Comparison of ENCODE assay signal across 8 cellular contexts in the genomic region with DNA sequence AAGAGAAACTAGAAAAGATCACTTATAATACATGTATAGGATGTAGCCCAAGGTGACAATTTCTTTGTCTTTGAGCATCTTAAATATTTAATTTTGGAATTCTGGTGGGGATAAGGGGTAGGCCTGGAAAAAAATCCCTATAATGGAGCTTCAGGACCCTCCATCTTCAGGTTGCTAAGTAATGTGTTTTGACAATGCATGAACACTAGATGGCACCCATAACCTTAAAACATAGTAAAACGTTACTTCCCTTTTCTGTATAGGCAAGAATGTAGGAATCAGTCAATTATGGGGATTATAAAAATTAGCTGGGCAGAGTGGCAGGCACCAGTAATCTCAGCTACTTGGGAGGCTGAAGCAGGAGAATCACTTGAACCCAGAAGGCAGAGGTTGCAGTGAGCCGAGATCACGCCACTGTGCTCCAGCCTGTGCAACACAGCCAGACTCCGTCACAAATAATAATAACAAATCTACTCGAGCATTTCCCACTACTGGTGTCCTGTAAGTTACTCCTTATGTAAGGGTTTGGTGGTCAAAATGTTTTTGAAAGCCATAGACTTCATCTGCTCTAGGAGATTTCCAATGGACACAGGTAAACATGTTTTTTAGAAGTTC.
DNase-seq lines count a peak whose midpoint lies in the region; ATAC-seq and TF ChIP-seq lines count a peak whose summit lies in the region.

No MANE protein-coding gene starts in this region.

- H3K27me3 ChIP-seq in gastroesophageal sphincter (no peaks in the 10 kb centered on the region), smooth muscle cell (ENCODE audit: low read depth) (no peaks in the 10 kb centered on the region)

- H3K4me1 ChIP-seq in gastroesophageal sphincter (peaks cover 0 to 11% (median 0%) of the 10 kb centered on the region in 3 donors), smooth muscle cell (ENCODE audit: low read depth) (no peaks in the 10 kb centered on the region)

- TF ChIP-seq EP300 in gastroesophageal sphincter (IDR thresholded peaks at IDR 0.05) = no peak

- H3K9me3 ChIP-seq in gastroesophageal sphincter = no peaks in the 10 kb centered on the region
- H3K9me3 ChIP-seq in smooth muscle cell (replicated peaks; ENCODE audit: low read depth) = no peaks in the 10 kb centered on the region

- H3K36me3 ChIP-seq in gastroesophageal sphincter (peaks cover 0 to 3% of the 10 kb centered on the region in 2 donors), smooth muscle cell (ENCODE audit: low read depth) (no peaks in the 10 kb centered on the region)

- peak; percentile 76 for ATAC-seq in GM21786 (IDR thresholded peaks at IDR 0.05; ENCODE audit: unreplicated experiment)
- ATAC-seq in SK-N-SH treated with all-trans-retinoic acid at 6 μM for 48 hours = peak; percentile 93
- ATAC-seq in gastroesophageal sphincter = peak; percentile 41

- H3F3A ChIP-seq in smooth muscle cell (ENCODE audit: low read depth) = no peaks in the 10 kb centered on the region

- WGBS in gastroesophageal sphincter (ENCODE audit: low coverage in 1 of 2), 2 donors = 30 to 34% methylated on average over 4 to 5 of the region's 5 CpGs
- WGBS in smooth muscle cell (ENCODE audit: low lambda C conversion rate) = 67% methylated on average over 5 of the region's 5 CpGs

- H3K27ac ChIP-seq in gastroesophageal sphincter (peak overlapping the region in 1 of 4 donors; percentile 12), smooth muscle cell (ENCODE audit: low read depth) (peak overlapping the region; percentile 21)

- peak; percentile 52 for TF ChIP-seq CTCF in GM12865 (IDR thresholded peaks at IDR 0.05; ENCODE audit: insufficient read depth, low read depth, low read length, missing control alignments)
- TF ChIP-seq CTCF in gastroesophageal sphincter (IDR thresholded peaks at IDR 0.05) = peak in 3 of 4 experiments; percentile 56 to 71 (median 63)
- TF ChIP-seq CTCF in smooth muscle cell (IDR thresholded peaks at IDR 0.05; ENCODE audit: borderline replicate concordance, insufficient read depth, poor library complexity, severe bottlenecking) = peak; percentile 61

- peak overlapping the region; percentile 75 for H2AFZ ChIP-seq in smooth muscle cell (ENCODE audit: low read depth)

- H4K20me1 ChIP-seq in smooth muscle cell (ENCODE audit: low read depth) = no peaks in the 10 kb centered on the region

- no peak for TF ChIP-seq POLR2A in gastroesophageal sphincter (IDR thresholded peaks at IDR 0.05)

- no peak overlapping the region for H3K9ac ChIP-seq in smooth muscle cell (ENCODE audit: low read depth)

- DNase-seq in GM12865 (ENCODE audit: low read depth) (peak; percentile 52), LHCN-M2 (ENCODE audit: low read depth) (peak; percentile 30), smooth muscle cell (lab: John Stamatoyannopoulos, UW; ENCODE audit: unreplicated experiment) (no peak), HK-2 (ENCODE audit: unreplicated experiment) (no peak)
- DNase-seq in central memory CD4-positive, alpha-beta T cell = no peak

- H3K4me3 ChIP-seq in GM12865 (ENCODE audit: low read depth, low read length) (no peak overlapping the region), gastroesophageal sphincter (peak overlapping the region; percentile 35 to 41), smooth muscle cell (no peak overlapping the region)

- peak overlapping the region; percentile 66 for H3K4me2 ChIP-seq in smooth muscle cell

- H3K79me2 ChIP-seq in smooth muscle cell (ENCODE audit: low read depth) = no peaks in the 10 kb centered on the region

TF ChIP-seq in SK-N-SH treated with all-trans-retinoic acid at 6 μM for 48 hours, 23 proteins besides CTCF, POLR2A, EP300 and RAD21:
- no peak for TF ChIP-seq TOX (CRISPR knock-in tag; IDR thresholded peaks at IDR 0.05; ENCODE audit: borderline replicate concordance)
- TF ChIP-seq ARNTL (CRISPR knock-in tag; IDR thresholded peaks at IDR 0.05; ENCODE audit: borderline replicate concordance, low read depth) = no peak
- TF ChIP-seq ZNF70 (CRISPR knock-in tag; IDR thresholded peaks at IDR 0.05) = no peak
- TF ChIP-seq ZNF565 (CRISPR knock-in tag; conservative IDR thresholded peaks at IDR 0.05; ENCODE audit: low read depth) = no peak
- TF ChIP-seq, protein P1, sequence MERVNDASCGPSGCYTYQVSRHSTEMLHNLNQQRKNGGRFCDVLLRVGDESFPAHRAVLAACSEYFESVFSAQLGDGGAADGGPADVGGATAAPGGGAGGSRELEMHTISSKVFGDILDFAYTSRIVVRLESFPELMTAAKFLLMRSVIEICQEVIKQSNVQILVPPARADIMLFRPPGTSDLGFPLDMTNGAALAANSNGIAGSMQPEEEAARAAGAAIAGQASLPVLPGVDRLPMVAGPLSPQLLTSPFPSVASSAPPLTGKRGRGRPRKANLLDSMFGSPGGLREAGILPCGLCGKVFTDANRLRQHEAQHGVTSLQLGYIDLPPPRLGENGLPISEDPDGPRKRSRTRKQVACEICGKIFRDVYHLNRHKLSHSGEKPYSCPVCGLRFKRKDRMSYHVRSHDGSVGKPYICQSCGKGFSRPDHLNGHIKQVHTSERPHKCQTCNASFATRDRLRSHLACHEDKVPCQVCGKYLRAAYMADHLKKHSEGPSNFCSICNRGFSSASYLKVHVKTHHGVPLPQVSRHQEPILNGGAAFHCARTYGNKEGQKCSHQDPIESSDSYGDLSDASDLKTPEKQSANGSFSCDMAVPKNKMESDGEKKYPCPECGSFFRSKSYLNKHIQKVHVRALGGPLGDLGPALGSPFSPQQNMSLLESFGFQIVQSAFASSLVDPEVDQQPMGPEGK (CRISPR knock-in tag; IDR thresholded peaks at IDR 0.05; ENCODE audit: borderline replicate concordance) = no peak
- no peak for TF ChIP-seq RARB (CRISPR knock-in tag; IDR thresholded peaks at IDR 0.05)
- TF ChIP-seq, protein P2, sequence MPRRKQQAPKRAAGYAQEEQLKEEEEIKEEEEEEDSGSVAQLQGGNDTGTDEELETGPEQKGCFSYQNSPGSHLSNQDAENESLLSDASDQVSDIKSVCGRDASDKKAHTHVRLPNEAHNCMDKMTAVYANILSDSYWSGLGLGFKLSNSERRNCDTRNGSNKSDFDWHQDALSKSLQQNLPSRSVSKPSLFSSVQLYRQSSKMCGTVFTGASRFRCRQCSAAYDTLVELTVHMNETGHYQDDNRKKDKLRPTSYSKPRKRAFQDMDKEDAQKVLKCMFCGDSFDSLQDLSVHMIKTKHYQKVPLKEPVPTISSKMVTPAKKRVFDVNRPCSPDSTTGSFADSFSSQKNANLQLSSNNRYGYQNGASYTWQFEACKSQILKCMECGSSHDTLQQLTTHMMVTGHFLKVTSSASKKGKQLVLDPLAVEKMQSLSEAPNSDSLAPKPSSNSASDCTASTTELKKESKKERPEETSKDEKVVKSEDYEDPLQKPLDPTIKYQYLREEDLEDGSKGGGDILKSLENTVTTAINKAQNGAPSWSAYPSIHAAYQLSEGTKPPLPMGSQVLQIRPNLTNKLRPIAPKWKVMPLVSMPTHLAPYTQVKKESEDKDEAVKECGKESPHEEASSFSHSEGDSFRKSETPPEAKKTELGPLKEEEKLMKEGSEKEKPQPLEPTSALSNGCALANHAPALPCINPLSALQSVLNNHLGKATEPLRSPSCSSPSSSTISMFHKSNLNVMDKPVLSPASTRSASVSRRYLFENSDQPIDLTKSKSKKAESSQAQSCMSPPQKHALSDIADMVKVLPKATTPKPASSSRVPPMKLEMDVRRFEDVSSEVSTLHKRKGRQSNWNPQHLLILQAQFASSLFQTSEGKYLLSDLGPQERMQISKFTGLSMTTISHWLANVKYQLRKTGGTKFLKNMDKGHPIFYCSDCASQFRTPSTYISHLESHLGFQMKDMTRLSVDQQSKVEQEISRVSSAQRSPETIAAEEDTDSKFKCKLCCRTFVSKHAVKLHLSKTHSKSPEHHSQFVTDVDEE (CRISPR knock-in tag; IDR thresholded peaks at IDR 0.05) = no peak
- no peak for TF ChIP-seq ESRRG (CRISPR knock-in tag; IDR thresholded peaks at IDR 0.05)
- no peak for TF ChIP-seq ISL1 (CRISPR knock-in tag; IDR thresholded peaks at IDR 0.05)
- TF ChIP-seq, protein P3, sequence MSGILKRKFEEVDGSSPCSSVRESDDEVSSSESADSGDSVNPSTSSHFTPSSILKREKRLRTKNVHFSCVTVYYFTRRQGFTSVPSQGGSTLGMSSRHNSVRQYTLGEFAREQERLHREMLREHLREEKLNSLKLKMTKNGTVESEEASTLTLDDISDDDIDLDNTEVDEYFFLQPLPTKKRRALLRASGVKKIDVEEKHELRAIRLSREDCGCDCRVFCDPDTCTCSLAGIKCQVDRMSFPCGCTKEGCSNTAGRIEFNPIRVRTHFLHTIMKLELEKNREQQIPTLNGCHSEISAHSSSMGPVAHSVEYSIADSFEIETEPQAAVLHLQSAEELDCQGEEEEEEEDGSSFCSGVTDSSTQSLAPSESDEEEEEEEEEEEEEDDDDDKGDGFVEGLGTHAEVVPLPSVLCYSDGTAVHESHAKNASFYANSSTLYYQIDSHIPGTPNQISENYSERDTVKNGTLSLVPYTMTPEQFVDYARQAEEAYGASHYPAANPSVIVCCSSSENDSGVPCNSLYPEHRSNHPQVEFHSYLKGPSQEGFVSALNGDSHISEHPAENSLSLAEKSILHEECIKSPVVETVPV (CRISPR knock-in tag; IDR thresholded peaks at IDR 0.05) = no peak
- TF ChIP-seq ZNF8 (CRISPR knock-in tag; IDR thresholded peaks at IDR 0.05) = no peak

Comparison
In these comparisons a context has a peak if more than half of its experiments do, and no peak if none do; other contexts are left out.
1. DNase-seq: peak in GM12865 (single experiment) and LHCN-M2 (single experiment); none in smooth muscle cell (single experiment), central memory CD4-positive, alpha-beta T cell (single experiment) and HK-2 (single experiment).
2. H3K4me3 ChIP-seq: peak in gastroesophageal sphincter (2 of 2); none in GM12865 (single experiment) and smooth muscle cell (single experiment).
3. ATAC-seq: peak in every context shown above with its lines; median percentile 93 in SK-N-SH treated with all-trans-retinoic acid at 6 μM for 48 hours; 76 in GM21786; 41 in gastroesophageal sphincter.
4. Peak in every context shown above with its lines, with median percentiles within 50 percentile points of each other: CTCF ChIP-seq.